ENCODE assay signal across 1 cellular context in genomic region chr10:33240265-33240664, GRCh38.
TF ChIP-seq lines count a peak whose summit lies in the region.

No MANE protein-coding gene starts in this region.

TF ChIP-seq in HEK293, 187 proteins besides CTCF, POLR2A, EP300 and RAD21 (continued from another document and continues in another):
- TF ChIP-seq, protein P1, sequence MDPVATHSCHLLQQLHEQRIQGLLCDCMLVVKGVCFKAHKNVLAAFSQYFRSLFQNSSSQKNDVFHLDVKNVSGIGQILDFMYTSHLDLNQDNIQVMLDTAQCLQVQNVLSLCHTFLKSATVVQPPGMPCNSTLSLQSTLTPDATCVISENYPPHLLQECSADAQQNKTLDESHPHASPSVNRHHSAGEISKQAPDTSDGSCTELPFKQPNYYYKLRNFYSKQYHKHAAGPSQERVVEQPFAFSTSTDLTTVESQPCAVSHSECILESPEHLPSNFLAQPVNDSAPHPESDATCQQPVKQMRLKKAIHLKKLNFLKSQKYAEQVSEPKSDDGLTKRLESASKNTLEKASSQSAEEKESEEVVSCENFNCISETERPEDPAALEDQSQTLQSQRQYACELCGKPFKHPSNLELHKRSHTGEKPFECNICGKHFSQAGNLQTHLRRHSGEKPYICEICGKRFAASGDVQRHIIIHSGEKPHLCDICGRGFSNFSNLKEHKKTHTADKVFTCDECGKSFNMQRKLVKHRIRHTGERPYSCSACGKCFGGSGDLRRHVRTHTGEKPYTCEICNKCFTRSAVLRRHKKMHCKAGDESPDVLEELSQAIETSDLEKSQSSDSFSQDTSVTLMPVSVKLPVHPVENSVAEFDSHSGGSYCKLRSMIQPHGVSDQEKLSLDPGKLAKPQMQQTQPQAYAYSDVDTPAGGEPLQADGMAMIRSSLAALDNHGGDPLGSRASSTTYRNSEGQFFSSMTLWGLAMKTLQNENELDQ (tag by site-specific recombination; IDR thresholded peaks at IDR 0.05; ENCODE audit: low read depth) = no peak
- TF ChIP-seq, protein P2, sequence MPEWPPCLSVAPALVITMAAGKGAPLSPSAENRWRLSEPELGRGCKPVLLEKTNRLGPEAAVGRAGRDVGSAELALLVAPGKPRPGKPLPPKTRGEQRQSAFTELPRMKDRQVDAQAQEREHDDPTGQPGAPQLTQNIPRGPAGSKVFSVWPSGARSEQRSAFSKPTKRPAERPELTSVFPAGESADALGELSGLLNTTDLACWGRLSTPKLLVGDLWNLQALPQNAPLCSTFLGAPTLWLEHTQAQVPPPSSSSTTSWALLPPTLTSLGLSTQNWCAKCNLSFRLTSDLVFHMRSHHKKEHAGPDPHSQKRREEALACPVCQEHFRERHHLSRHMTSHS (tag by site-specific recombination; IDR thresholded peaks at IDR 0.05) = no peak
- TF ChIP-seq ZBTB10 (tag by site-specific recombination; IDR thresholded peaks at IDR 0.05) (no peak), ZNF362 (tag by site-specific recombination; IDR thresholded peaks at IDR 0.05) (no peak), ZNF555 (tag by site-specific recombination; conservative IDR thresholded peaks at IDR 0.05) (no peak), SP2 (tag by site-specific recombination; IDR thresholded peaks at IDR 0.05) (no peak), ZSCAN16 (tag by site-specific recombination; IDR thresholded peaks at IDR 0.05) (no peak), ZEB2 (tag by site-specific recombination; IDR thresholded peaks at IDR 0.05) (no peak), ZNF830 (tag by site-specific recombination; IDR thresholded peaks at IDR 0.05; ENCODE audit: low read depth) (no peak), SCRT1 (tag by site-specific recombination; IDR thresholded peaks at IDR 0.05; ENCODE audit: borderline replicate concordance) (no peak), ZNF404 (tag by site-specific recombination; IDR thresholded peaks at IDR 0.05) (no peak), ZNF654 (tag by site-specific recombination; IDR thresholded peaks at IDR 0.05; ENCODE audit: low read depth) (no peak), ZNF239 (tag by site-specific recombination; IDR thresholded peaks at IDR 0.05) (no peak), ZNF324 (tag by site-specific recombination; IDR thresholded peaks at IDR 0.05) (no peak), ZFHX2 (tag by site-specific recombination; conservative IDR thresholded peaks at IDR 0.05) (no peak), ZNF140 (tag by site-specific recombination; IDR thresholded peaks at IDR 0.05) (no peak), ZFP41 (tag by site-specific recombination; IDR thresholded peaks at IDR 0.05; ENCODE audit: borderline replicate concordance) (no peak), ZNF223 (tag by site-specific recombination; IDR thresholded peaks at IDR 0.05) (no peak), BCL11A (tag by site-specific recombination; IDR thresholded peaks at IDR 0.05; ENCODE audit: low read depth) (no peak), PRDM1 (tag by site-specific recombination; IDR thresholded peaks at IDR 0.05) (no peak), GLI4 (tag by site-specific recombination; IDR thresholded peaks at IDR 0.05) (no peak), ATF2 (tag by site-specific recombination; IDR thresholded peaks at IDR 0.05; ENCODE audit: low read depth) (no peak), ZNF600 (tag by site-specific recombination; IDR thresholded peaks at IDR 0.05) (no peak), OVOL3 (tag by site-specific recombination; IDR thresholded peaks at IDR 0.05) (0 out of 2 replicates have a peak, but pooled peaks have one; percentile 51), ZNF660 (tag by site-specific recombination; IDR thresholded peaks at IDR 0.05) (no peak), ZNF148 (tag by site-specific recombination; IDR thresholded peaks at IDR 0.05; ENCODE audit: borderline replicate concordance) (no peak), YY1 (tag by site-specific recombination; IDR thresholded peaks at IDR 0.05) (no peak), ZNF843 (tag by site-specific recombination; IDR thresholded peaks at IDR 0.05) (peak; percentile 83), ZXDB (tag by site-specific recombination; IDR thresholded peaks at IDR 0.05) (peak; percentile 69; the same call in 1 of the 2 replicates), ZNF704 (tag by site-specific recombination; IDR thresholded peaks at IDR 0.05) (no peak), ZNF707 (tag by site-specific recombination; IDR thresholded peaks at IDR 0.05) (no peak), TCF7L2 (IDR thresholded peaks at IDR 0.05; ENCODE audit: borderline replicate concordance, low read depth, low read length) (peak; percentile 28; the same call in 1 of the 2 replicates), ZNF138 (tag by site-specific recombination; IDR thresholded peaks at IDR 0.05; ENCODE audit: borderline replicate concordance) (no peak), ZNF423 (tag by site-specific recombination; IDR thresholded peaks at IDR 0.05) (no peak), IKZF3 (tag by site-specific recombination; IDR thresholded peaks at IDR 0.05) (0 out of 2 replicates have a peak, but pooled peaks have one; percentile 36), ZNF266 (tag by site-specific recombination; IDR thresholded peaks at IDR 0.05; ENCODE audit: low read depth) (no peak), REPIN1 (tag by site-specific recombination; IDR thresholded peaks at IDR 0.05; ENCODE audit: low read depth) (no peak)
- TF ChIP-seq, protein P3, sequence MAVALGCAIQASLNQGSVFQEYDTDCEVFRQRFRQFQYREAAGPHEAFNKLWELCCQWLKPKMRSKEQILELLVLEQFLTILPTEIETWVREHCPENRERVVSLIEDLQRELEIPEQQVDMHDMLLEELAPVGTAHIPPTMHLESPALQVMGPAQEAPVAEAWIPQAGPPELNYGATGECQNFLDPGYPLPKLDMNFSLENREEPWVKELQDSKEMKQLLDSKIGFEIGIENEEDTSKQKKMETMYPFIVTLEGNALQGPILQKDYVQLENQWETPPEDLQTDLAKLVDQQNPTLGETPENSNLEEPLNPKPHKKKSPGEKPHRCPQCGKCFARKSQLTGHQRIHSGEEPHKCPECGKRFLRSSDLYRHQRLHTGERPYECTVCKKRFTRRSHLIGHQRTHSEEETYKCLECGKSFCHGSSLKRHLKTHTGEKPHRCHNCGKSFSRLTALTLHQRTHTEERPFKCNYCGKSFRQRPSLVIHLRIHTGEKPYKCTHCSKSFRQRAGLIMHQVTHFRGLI (tag by site-specific recombination; IDR thresholded peaks at IDR 0.05) = no peak
- TF ChIP-seq, protein P4, sequence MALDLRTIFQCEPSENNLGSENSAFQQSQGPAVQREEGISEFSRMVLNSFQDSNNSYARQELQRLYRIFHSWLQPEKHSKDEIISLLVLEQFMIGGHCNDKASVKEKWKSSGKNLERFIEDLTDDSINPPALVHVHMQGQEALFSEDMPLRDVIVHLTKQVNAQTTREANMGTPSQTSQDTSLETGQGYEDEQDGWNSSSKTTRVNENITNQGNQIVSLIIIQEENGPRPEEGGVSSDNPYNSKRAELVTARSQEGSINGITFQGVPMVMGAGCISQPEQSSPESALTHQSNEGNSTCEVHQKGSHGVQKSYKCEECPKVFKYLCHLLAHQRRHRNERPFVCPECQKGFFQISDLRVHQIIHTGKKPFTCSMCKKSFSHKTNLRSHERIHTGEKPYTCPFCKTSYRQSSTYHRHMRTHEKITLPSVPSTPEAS (tag by site-specific recombination; IDR thresholded peaks at IDR 0.05) = no peak
- TF ChIP-seq, protein P5, sequence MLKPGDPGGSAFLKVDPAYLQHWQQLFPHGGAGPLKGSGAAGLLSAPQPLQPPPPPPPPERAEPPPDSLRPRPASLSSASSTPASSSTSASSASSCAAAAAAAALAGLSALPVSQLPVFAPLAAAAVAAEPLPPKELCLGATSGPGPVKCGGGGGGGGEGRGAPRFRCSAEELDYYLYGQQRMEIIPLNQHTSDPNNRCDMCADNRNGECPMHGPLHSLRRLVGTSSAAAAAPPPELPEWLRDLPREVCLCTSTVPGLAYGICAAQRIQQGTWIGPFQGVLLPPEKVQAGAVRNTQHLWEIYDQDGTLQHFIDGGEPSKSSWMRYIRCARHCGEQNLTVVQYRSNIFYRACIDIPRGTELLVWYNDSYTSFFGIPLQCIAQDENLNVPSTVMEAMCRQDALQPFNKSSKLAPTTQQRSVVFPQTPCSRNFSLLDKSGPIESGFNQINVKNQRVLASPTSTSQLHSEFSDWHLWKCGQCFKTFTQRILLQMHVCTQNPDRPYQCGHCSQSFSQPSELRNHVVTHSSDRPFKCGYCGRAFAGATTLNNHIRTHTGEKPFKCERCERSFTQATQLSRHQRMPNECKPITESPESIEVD (tag by site-specific recombination; IDR thresholded peaks at IDR 0.05) = peak; percentile 60; the same call in 1 of the 2 replicates
- TF ChIP-seq, protein P6, sequence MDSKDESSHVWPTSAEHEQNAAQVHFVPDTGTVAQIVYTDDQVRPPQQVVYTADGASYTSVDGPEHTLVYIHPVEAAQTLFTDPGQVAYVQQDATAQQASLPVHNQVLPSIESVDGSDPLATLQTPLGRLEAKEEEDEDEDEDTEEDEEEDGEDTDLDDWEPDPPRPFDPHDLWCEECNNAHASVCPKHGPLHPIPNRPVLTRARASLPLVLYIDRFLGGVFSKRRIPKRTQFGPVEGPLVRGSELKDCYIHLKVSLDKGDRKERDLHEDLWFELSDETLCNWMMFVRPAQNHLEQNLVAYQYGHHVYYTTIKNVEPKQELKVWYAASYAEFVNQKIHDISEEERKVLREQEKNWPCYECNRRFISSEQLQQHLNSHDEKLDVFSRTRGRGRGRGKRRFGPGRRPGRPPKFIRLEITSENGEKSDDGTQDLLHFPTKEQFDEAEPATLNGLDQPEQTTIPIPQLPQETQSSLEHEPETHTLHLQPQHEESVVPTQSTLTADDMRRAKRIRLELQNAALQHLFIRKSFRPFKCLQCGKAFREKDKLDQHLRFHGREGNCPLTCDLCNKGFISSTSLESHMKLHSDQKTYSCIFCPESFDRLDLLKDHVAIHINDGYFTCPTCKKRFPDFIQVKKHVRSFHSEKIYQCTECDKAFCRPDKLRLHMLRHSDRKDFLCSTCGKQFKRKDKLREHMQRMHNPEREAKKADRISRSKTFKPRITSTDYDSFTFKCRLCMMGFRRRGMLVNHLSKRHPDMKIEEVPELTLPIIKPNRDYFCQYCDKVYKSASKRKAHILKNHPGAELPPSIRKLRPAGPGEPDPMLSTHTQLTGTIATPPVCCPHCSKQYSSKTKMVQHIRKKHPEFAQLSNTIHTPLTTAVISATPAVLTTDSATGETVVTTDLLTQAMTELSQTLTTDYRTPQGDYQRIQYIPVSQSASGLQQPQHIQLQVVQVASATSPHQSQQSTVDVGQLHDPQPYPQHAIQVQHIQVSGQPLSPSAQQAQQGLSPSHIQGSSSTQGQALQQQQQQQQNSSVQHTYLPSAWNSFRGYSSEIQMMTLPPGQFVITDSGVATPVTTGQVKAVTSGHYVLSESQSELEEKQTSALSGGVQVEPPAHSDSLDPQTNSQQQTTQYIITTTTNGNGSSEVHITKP (tag by site-specific recombination; IDR thresholded peaks at IDR 0.05) = no peak
